ENCODE assay signal across 13 cellular contexts in the genomic region with DNA sequence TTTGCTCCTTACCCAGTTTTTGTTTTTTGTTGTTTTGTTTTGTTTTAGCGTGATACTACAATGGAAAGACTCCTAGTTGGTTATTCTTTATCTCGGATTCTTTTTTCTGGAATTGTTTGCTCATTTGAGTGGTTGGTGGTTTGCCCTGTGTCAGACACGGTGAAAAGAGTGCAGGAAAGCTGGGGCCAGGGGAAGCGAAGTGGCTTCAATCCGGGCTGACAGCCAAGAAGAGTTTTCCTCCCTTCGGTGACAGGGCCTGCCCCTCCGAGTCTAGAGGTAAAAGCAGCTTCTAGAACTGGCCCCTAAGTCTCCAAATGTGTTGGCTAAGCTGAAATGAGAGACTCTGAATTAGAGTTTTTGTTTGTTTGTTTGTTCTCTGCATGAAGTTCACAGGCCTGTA. TPM values are rescaled to one million over a fixed set of nuclear protein-coding genes. Genes with fewer than 3 reads are reported as not detected.
A peak's percentile ranks its signal among the peaks of the same experiment; 100 is the strongest.
DNase-seq lines count a peak whose midpoint lies in the region; ATAC-seq and TF ChIP-seq lines count a peak whose summit lies in the region.
"Had no signal": no experiment of that assay in that cellular context is flagged by ENCODE, and none has a peak within 500 bp of the region (broad histone marks: within the 10 kb centered on the region; RNA-seq: fewer than 3 reads in every experiment).

No MANE protein-coding gene starts in this region.

- H3K9me3 Mint-ChIP-seq in brain (no peaks in the 10 kb centered on the region), neural crest cell (no peaks in the 10 kb centered on the region)
- H3K9me3 Mint-ChIP-seq: IgD-negative memory B cell had no signal

- DNase-seq in DMS53 (lab: John Stamatoyannopoulos, UW): peak; percentile 66
- DNase-seq in NCI-H146 treated with DMSO at 0.1 percent for 48 hours (lab: John Stamatoyannopoulos, UW; ENCODE audit: unreplicated experiment): peak; percentile 6
- no peak for DNase-seq in neural crest cell (ENCODE audit: low read depth, low spot score)
- no peak for DNase-seq in glomerular visceral epithelial cell (ENCODE audit: extremely low spot score)
- DNase-seq in HT-29 (ENCODE audit: low spot score): no peak
- no peak for DNase-seq in NCI-H1417 (lab: John Stamatoyannopoulos, UW)
- DNase-seq: body of pancreas; NCI-H1930; stimulated activated CD4-positive, alpha-beta T cell treated with anti-CD3 and anti-CD28 coated beads, Interleukin-2, amount 100 ng/mL, for 24 hours; stimulated activated naive CD4-positive, alpha-beta T cell treated with Interleukin-2 at 50 U/mL for 16 hours had no signal

- H3K4me3 Mint-ChIP-seq in brain (no peak overlapping the region), neural crest cell (peak overlapping the region; percentile 6)

- H3K27me3 Mint-ChIP-seq in brain (no peaks in the 10 kb centered on the region), neural crest cell (ENCODE audit: low read depth) (no peaks in the 10 kb centered on the region)
- H3K27me3 Mint-ChIP-seq: IgD-negative memory B cell had no signal

- H3K4me1 Mint-ChIP-seq in brain (peaks cover 21% of the 10 kb centered on the region), neural crest cell (peaks cover 13% of the 10 kb centered on the region)

- H3K36me3 Mint-ChIP-seq in brain: peaks cover 2% of the 10 kb centered on the region
- H3K36me3 Mint-ChIP-seq in neural crest cell (ENCODE audit: low read depth): no peaks in the 10 kb centered on the region
- H3K36me3 Mint-ChIP-seq: IgD-negative memory B cell had no signal

- no peak for ATAC-seq in GM19035 (IDR thresholded peaks at IDR 0.05; ENCODE audit: unreplicated experiment)
- ATAC-seq: body of pancreas had no signal

- H3K27ac Mint-ChIP-seq in brain: peak overlapping the region in 4 of 5 experiments; percentile 24 to 87 (median 70)
- H3K27ac Mint-ChIP-seq in neural crest cell (ENCODE audit: unreplicated experiment): no peak overlapping the region

- no peak for TF ChIP-seq CTCF in brain (conservative IDR thresholded peaks at IDR 0.05)
- no peak for TF ChIP-seq CTCF in neural crest cell (conservative IDR thresholded peaks at IDR 0.05)

RNA-seq across cellular contexts. Expression of a gene that starts 5.7 kb away (rescaled TPM):
- polyA plus RNA-seq in brain (ENCODE audit: insufficient read depth, low read depth, low replicate concordance): 19.5 TPM
- total RNA-seq in neural crest cell: 31.2 and 37.6 TPM in 2 replicates
- 74.5 and 81.3 TPM in 2 replicates for total RNA-seq in HT-29 (2014; rRNA removed; shearing (Covaris generic))

Comparison
In these comparisons a context has a peak if more than half of its experiments do, and no peak if none do; other contexts are left out.
1. DNase-seq: peak in DMS53 (single experiment) and NCI-H146 treated with DMSO at 0.1 percent for 48 hours (single experiment); none in neural crest cell (single experiment), glomerular visceral epithelial cell (single experiment), HT-29 (single experiment) and NCI-H1417 (0 of 3).